24 cellular contexts compared by ENCODE assay signal in the genomic region with DNA sequence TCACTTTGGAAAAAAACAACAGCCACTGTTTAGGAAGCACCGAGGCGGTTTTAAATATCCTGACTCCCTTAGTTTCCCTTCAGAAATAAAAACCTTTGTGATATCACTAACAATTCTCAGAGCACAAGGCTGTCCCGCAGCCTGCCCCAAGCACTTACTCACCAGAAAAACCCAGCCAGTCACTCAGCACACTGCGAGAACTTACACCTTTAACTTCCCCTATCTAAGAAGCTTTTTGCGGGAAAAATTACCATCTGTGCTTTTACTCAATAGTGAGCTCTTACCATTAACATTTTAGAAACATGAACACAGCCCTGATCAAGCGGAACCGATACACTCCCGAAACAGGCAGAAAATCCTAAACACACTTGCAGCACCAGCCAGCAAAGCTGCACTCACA. TPM values are rescaled to one million over a fixed set of nuclear protein-coding genes. Genes with fewer than 3 reads are reported as not detected.
"Had no signal": no experiment of that assay in that cellular context is flagged by ENCODE, and none has a peak within 500 bp of the region (broad histone marks: within the 10 kb centered on the region; RNA-seq: fewer than 3 reads in every experiment).

No MANE protein-coding gene starts in this region.

- H3K36me3 ChIP-seq: left lung, sigmoid colon, suprapubic skin, WERI-Rb-1 had no signal

- H3K27me3 ChIP-seq: left lung, suprapubic skin had no signal

- DNase-seq: activated CD4-positive, alpha-beta T cell treated with anti-CD3 and anti-CD28 coated beads for 48 hours; activated CD8-positive, alpha-beta memory T cell treated with anti-CD3 and anti-CD28 coated beads for 24 hours; activated naive CD4-positive, alpha-beta T cell treated with anti-CD3 and anti-CD28 coated beads for 36 hours; effector CD8-positive, alpha-beta T cell; heart right ventricle; islet precursor cell; left lung; psoas muscle; sigmoid colon; stimulated activated CD4-positive, alpha-beta T cell treated with anti-CD3 and anti-CD28 coated beads, Interleukin-2, amount 100 ng/mL, for 48 hours; stimulated activated CD8-positive, alpha-beta memory T cell treated with anti-CD3 and anti-CD28 coated beads, Interleukin-4, amount 100 ng/mL, for 48 hours; stimulated activated naive CD8-positive, alpha-beta T cell treated with anti-CD3 and anti-CD28 coated beads, Interleukin-15, Interleukin-2, amounts not matched to agents 100 U/mL and 50 U/mL, for 24 hours; WERI-Rb-1 had no signal

- H3K4me1 Mint-ChIP-seq: memory B cell had no signal

- H3K4me3 ChIP-seq: coronary artery, heart right ventricle, left lung, psoas muscle, sigmoid colon, suprapubic skin had no signal

- H3K27ac ChIP-seq: left lung, psoas muscle, sigmoid colon, suprapubic skin, WERI-Rb-1 had no signal

- H3K4me3 Mint-ChIP-seq: activated naive CD4-positive, alpha-beta T cell treated with anti-CD3 and anti-CD28 coated beads for 36 hours; activated T-helper 17 cell treated with anti-CD3 and anti-CD28 coated beads, Interleukin-2, amount 50 U/mL, for 72 hours; memory B cell; nephron; T-helper 2 cell treated with Interferon-gamma antibody and Interleukin-4, amounts not matched to agents 5 μg/mL and 100 μg/mL, for 36 hours had no signal

- H3K27ac Mint-ChIP-seq: activated naive CD4-positive, alpha-beta T cell treated with anti-CD3 and anti-CD28 coated beads for 36 hours; activated T-helper 17 cell treated with anti-CD3 and anti-CD28 coated beads, Interleukin-2, amount 50 U/mL, for 72 hours; memory B cell; T-helper 2 cell treated with Interferon-gamma antibody and Interleukin-4, amounts not matched to agents 5 μg/mL and 100 μg/mL, for 36 hours had no signal

- H3K4me1 ChIP-seq: left lung, psoas muscle, sigmoid colon had no signal

- H3K9me3 ChIP-seq: heart right ventricle, left lung, psoas muscle, sigmoid colon, suprapubic skin had no signal

- H3K9me3 Mint-ChIP-seq: activated naive CD4-positive, alpha-beta T cell treated with anti-CD3 and anti-CD28 coated beads for 36 hours; activated T-helper 17 cell treated with anti-CD3 and anti-CD28 coated beads, Interleukin-2, amount 50 U/mL, for 72 hours; memory B cell; nephron; T-helper 2 cell treated with Interferon-gamma antibody and Interleukin-4, amounts not matched to agents 5 μg/mL and 100 μg/mL, for 36 hours had no signal

- ATAC-seq: activated T-helper 17 cell treated with anti-CD3 and anti-CD28 coated beads, Interleukin-2, amount 50 U/mL, for 72 hours; psoas muscle; stimulated activated naive CD8-positive, alpha-beta T cell treated with anti-CD3 and anti-CD28 coated beads, Interleukin-15, Interleukin-2, amounts not matched to agents 100 U/mL and 50 U/mL, for 24 hours had no signal

- H3K36me3 Mint-ChIP-seq: memory B cell had no signal

- FAIRE-seq: frontal cortex had no signal

RNA-seq across cellular contexts. Expression of gene ABHD16B, which starts 39.5 kb away (rescaled TPM):
- total RNA-seq: activated naive CD4-positive, alpha-beta T cell treated with anti-CD3 and anti-CD28 coated beads for 36 hours; cardiac septum; fibroblast of lung; frontal cortex; heart right ventricle; omental fat pad; psoas muscle; sigmoid colon; suprapubic skin; ureter had no signal
- polyA plus RNA-seq: fibroblast of lung had no signal
